In genomic region chr6:11087141-11087812, GRCh38 we compare ENCODE assay signal across 17 cellular contexts. TPM values are rescaled to one million over a fixed set of nuclear protein-coding genes. Genes with fewer than 3 reads are reported as not detected.
"Had no signal": no experiment of that assay in that cellular context is flagged by ENCODE, and none has a peak within 500 bp of the region (broad histone marks: within the 10 kb centered on the region; RNA-seq: fewer than 3 reads in every experiment).

No MANE protein-coding gene starts in this region.

RNA-seq across cellular contexts. Expression of gene ERVFRD-1, which starts 24.2 kb away (rescaled TPM):
- total RNA-seq: activated B cell treated with CpG ODN at 0.5 μM for 24 hours; activated CD4-positive, alpha-beta memory T cell treated with anti-CD3 and anti-CD28 coated beads for 36 hours; activated CD4-positive, alpha-beta T cell treated with anti-CD3 and anti-CD28 coated beads, Interleukin-2, amount 10 ng/mL, durations not matched to agents 24 days and 14 days; activated CD8-positive, alpha-beta memory T cell treated with anti-CD3 and anti-CD28 coated beads for 36 hours; activated CD8-positive, alpha-beta T cell treated with anti-CD3 and anti-CD28 coated beads for 36 hours; activated naive CD4-positive, alpha-beta T cell treated with anti-CD3 and anti-CD28 coated beads for 36 hours; activated naive CD4-positive, alpha-beta T cell treated with anti-CD3 and anti-CD28 coated beads, Interleukin-2, amount 50 U/mL, for 72 hours; activated naive CD8-positive, alpha-beta T cell treated with anti-CD3 and anti-CD28 coated beads for 36 hours; activated T-cell treated with anti-CD3 and anti-CD28 coated beads, Interleukin-2, amount 50 U/mL, for 4 hours; activated T-cell treated with anti-CD3 and anti-CD28 coated beads, Interleukin-2, amount 50 U/mL, for 72 hours; activated T-helper 1 cell treated with anti-CD3 and anti-CD28 coated beads, Interleukin-12 subunit alpha, Interleukin-12 subunit beta, Interleukin-2, Interleukin-4 antibody, amounts not matched to agents 30 ng/mL and 10 ng/mL and 1 ng/mL, durations not matched to agents 14 hours and 24 hours and 36 hours; astrocyte; body of pancreas; cardiac septum; cerebellum had no signal
- polyA plus RNA-seq: aorta had no signal

RNA-seq across cellular contexts. Expression of gene ELOVL2, which starts 43.2 kb away (rescaled TPM):
- total RNA-seq: activated B cell treated with CpG ODN at 0.5 μM for 24 hours; activated CD4-positive, alpha-beta memory T cell treated with anti-CD3 and anti-CD28 coated beads for 36 hours; activated CD4-positive, alpha-beta T cell treated with anti-CD3 and anti-CD28 coated beads, Interleukin-2, amount 10 ng/mL, durations not matched to agents 24 days and 14 days; activated CD8-positive, alpha-beta memory T cell treated with anti-CD3 and anti-CD28 coated beads for 36 hours; activated CD8-positive, alpha-beta T cell treated with anti-CD3 and anti-CD28 coated beads for 36 hours; activated naive CD4-positive, alpha-beta T cell treated with anti-CD3 and anti-CD28 coated beads for 36 hours; activated naive CD4-positive, alpha-beta T cell treated with anti-CD3 and anti-CD28 coated beads, Interleukin-2, amount 50 U/mL, for 72 hours; activated naive CD8-positive, alpha-beta T cell treated with anti-CD3 and anti-CD28 coated beads for 36 hours; activated T-cell treated with anti-CD3 and anti-CD28 coated beads, Interleukin-2, amount 50 U/mL, for 4 hours; activated T-helper 1 cell treated with anti-CD3 and anti-CD28 coated beads, Interleukin-12 subunit alpha, Interleukin-12 subunit beta, Interleukin-2, Interleukin-4 antibody, amounts not matched to agents 30 ng/mL and 10 ng/mL and 1 ng/mL, durations not matched to agents 14 hours and 24 hours and 36 hours; activated T-helper 17 cell treated with anti-CD3 and anti-CD28 coated beads, Interleukin-2, amount 50 U/mL, for 72 hours had no signal
- polyA plus RNA-seq: aorta had no signal
